Comparison of ENCODE assay signal across 12 cellular contexts in genomic region chr2:24317491-24317920, GRCh38. TPM values are rescaled to one million over a fixed set of nuclear protein-coding genes. Genes with fewer than 3 reads are reported as not detected.
DNase-seq lines count a peak whose midpoint lies in the region; ATAC-seq and TF ChIP-seq lines count a peak whose summit lies in the region.
"Had no signal": no experiment of that assay in that cellular context is flagged by ENCODE, and none has a peak within 500 bp of the region (broad histone marks: within the 10 kb centered on the region; RNA-seq: fewer than 3 reads in every experiment).

No MANE protein-coding gene starts in this region.

- no peak for TF ChIP-seq POLR2A in breast epithelium (IDR thresholded peaks at IDR 0.05)
- no peak for TF ChIP-seq POLR2A in testis (IDR thresholded peaks at IDR 0.05)

- intact Hi-C loops in mammary epithelial cell (cut with micrococcal nuclease) (no loop called here), breast epithelium (cut with DNase I; ENCODE audit: low total_unique reads) (no loop called here), testis (cut with DNase I; ENCODE audit: low total_unique reads) (no loop called here)

- peak; percentile 3 for DNase-seq in mammary epithelial cell
- DNase-seq in breast epithelium (ENCODE audit: low spot score in 2 of 2) = no peak
- DNase-seq in NCI-H345 treated with DMSO at 0.1 percent for 48 hours (lab: John Stamatoyannopoulos, UW; ENCODE audit: unreplicated experiment) = peak; percentile 29
- DNase-seq in fibroblast of villous mesenchyme (ENCODE audit: low read depth) = peak; percentile 17
- peak; percentile 50 for DNase-seq in testis
- DNase-seq in NCI-H128 (lab: John Stamatoyannopoulos, UW; ENCODE audit: unreplicated experiment) = no peak
- no peak for DNase-seq in DMS53 (lab: John Stamatoyannopoulos, UW)
- DNase-seq: H7, midbrain, NCI-H1048 had no signal

- H3K27me3 ChIP-seq in mammary epithelial cell (ENCODE audit: insufficient read depth, low read length) (no peaks in the 10 kb centered on the region), breast epithelium (no peaks in the 10 kb centered on the region), testis (no peaks in the 10 kb centered on the region)
- H3K27me3 ChIP-seq: gastroesophageal sphincter had no signal

- H3K4me1 ChIP-seq in mammary epithelial cell (ENCODE audit: insufficient read depth, low read length) (no peaks in the 10 kb centered on the region), breast epithelium (no peaks in the 10 kb centered on the region), testis (peaks cover 6% of the 10 kb centered on the region)

- no peaks in the 10 kb centered on the region for H4K20me1 ChIP-seq in mammary epithelial cell (ENCODE audit: insufficient read depth, low read length)

- peaks cover 19% of the 10 kb centered on the region for H3K79me2 ChIP-seq in mammary epithelial cell (ENCODE audit: insufficient read depth, low read length)

- H3K4me3 ChIP-seq in mammary epithelial cell (replicated peaks in 1 of 3; ENCODE audit: insufficient read depth in 1 of 3, low read depth in 2 of 3, low read length in 3 of 3) (no peak overlapping the region), breast epithelium (no peak overlapping the region), fibroblast of villous mesenchyme (ENCODE audit: low read depth, low read length) (no peak overlapping the region), testis (no peak overlapping the region)
- H3K4me3 ChIP-seq: gastroesophageal sphincter had no signal

- H3K36me3 ChIP-seq in mammary epithelial cell (ENCODE audit: insufficient read depth, low read length) = no peaks in the 10 kb centered on the region
- H3K36me3 ChIP-seq in breast epithelium = no peaks in the 10 kb centered on the region
- no peaks in the 10 kb centered on the region for H3K36me3 ChIP-seq in testis (ENCODE audit: low read depth, missing control alignments)
- H3K36me3 ChIP-seq: gastroesophageal sphincter had no signal

- TF ChIP-seq CTCF in mammary epithelial cell (conservative IDR thresholded peaks at IDR 0.05 in 1 of 2, IDR thresholded peaks at IDR 0.05 in 1 of 2; ENCODE audit: extremely low read depth in 1 of 2, insufficient read depth in 1 of 2, low read depth in 1 of 2, low read length in 2 of 2) = no peak
- TF ChIP-seq CTCF in breast epithelium (IDR thresholded peaks at IDR 0.05) = no peak
- no peak for TF ChIP-seq CTCF in fibroblast of villous mesenchyme (IDR thresholded peaks at IDR 0.05; ENCODE audit: insufficient read depth, low read depth, low read length)
- no peak for TF ChIP-seq CTCF in testis (IDR thresholded peaks at IDR 0.05)

- dilution Hi-C loops in mammary epithelial cell (cut with HindIII; ENCODE audit: low sequenced_read_pairs) = no loop called here

- ATAC-seq in HG02678 (IDR thresholded peaks at IDR 0.05; ENCODE audit: unreplicated experiment) = no peak
- ATAC-seq: gastroesophageal sphincter had no signal

- BruUV-seq in mammary epithelial cell (replicated peaks; lab: Mats Ljungman, UMichigan) = no TSS peak

- CTCF ChIA-PET in mammary epithelial cell (lab: Charles Lee; ENCODE audit: low non-redundant PET) = no interaction called here

- H3K9me3 ChIP-seq in mammary epithelial cell (replicated peaks; ENCODE audit: insufficient read depth, low read length) (no peaks in the 10 kb centered on the region), breast epithelium (no peaks in the 10 kb centered on the region), testis (no peaks in the 10 kb centered on the region)
- H3K9me3 ChIP-seq: gastroesophageal sphincter had no signal

- no peak overlapping the region for H3K4me2 ChIP-seq in mammary epithelial cell (ENCODE audit: insufficient read depth, low read depth, low read length)

- in situ Hi-C loops in mammary epithelial cell (cut with MboI; ENCODE audit: low sequenced_read_pairs in 2 of 2) = no loop called here

- no peak overlapping the region for H2AFZ ChIP-seq in mammary epithelial cell (ENCODE audit: low read depth, low read length)

- no peak overlapping the region for H3K9ac ChIP-seq in mammary epithelial cell (ENCODE audit: insufficient read depth, low read length)

- H3K27ac ChIP-seq in mammary epithelial cell (ENCODE audit: insufficient read depth, low read depth, low read length) (no peak overlapping the region), breast epithelium (no peak overlapping the region), testis (no peak overlapping the region)
- H3K27ac ChIP-seq: gastroesophageal sphincter had no signal

RNA-seq across cellular contexts. Expression of gene ITSN2, which starts 42.8 kb away (rescaled TPM):
- total RNA-seq in mammary epithelial cell (10 to 100 TPM; 27.8 to 34.2 TPM), breast epithelium (10 to 100 TPM; 43.4 to 69.8 (median 46.5) TPM), fibroblast of villous mesenchyme (23.2 and 35.8 TPM in 2 replicates), testis (10 to 100 TPM; 43.4 to 53.8 TPM)
- polyA plus RNA-seq in mammary epithelial cell (14.1 TPM), testis (ENCODE audit: insufficient read depth, low read depth, low replicate concordance) (9.1 TPM)
- polyA minus RNA-seq in mammary epithelial cell = 12.8 TPM

Comparison
In these comparisons a context has a peak if more than half of its experiments do, and no peak if none do; other contexts are left out.
1. DNase-seq: peak in mammary epithelial cell (single experiment), NCI-H345 treated with DMSO at 0.1 percent for 48 hours (single experiment), fibroblast of villous mesenchyme (single experiment) and testis (single experiment); none in breast epithelium (0 of 2), NCI-H128 (single experiment) and DMS53 (single experiment).